In genomic region chr6:111662794-111663231, GRCh38 we compare ENCODE assay signal across 7 cellular contexts. TPM values are rescaled to one million over a fixed set of nuclear protein-coding genes. Genes with fewer than 3 reads are reported as not detected.
DNase-seq lines count a peak whose midpoint lies in the region; TF ChIP-seq lines count a peak whose summit lies in the region.

No MANE protein-coding gene starts in this region.

- H3K4me1 ChIP-seq in liver (ENCODE audit: control insufficient read depth in 4 of 4, insufficient read depth in 4 of 4, low read length in 3 of 4) (peaks cover 8 to 24% (median 18%) of the 10 kb centered on the region in 4 donors), subcutaneous abdominal adipose tissue (ENCODE audit: control insufficient read depth in 5 of 5, insufficient read depth in 5 of 5, low read length in 5 of 5) (peaks cover 7 to 51% (median 33%) of the 10 kb centered on the region in 5 donors)

- no peak overlapping the region for H3K9ac ChIP-seq in liver (ENCODE audit: low read depth in 1 of 2, low read length in 2 of 2)
- H3K9ac ChIP-seq in subcutaneous abdominal adipose tissue (ENCODE audit: low read length in 5 of 5) = peak overlapping the region in 1 of 5 donors; percentile 23

- TF ChIP-seq RAD21 in liver (IDR thresholded peaks at IDR 0.05) = no peak

- H3K27me3 ChIP-seq in liver (ENCODE audit: control insufficient read depth in 4 of 4, insufficient read depth in 4 of 4, low read length in 3 of 4) (no peaks in the 10 kb centered on the region), subcutaneous abdominal adipose tissue (ENCODE audit: control insufficient read depth in 5 of 5, insufficient read depth in 4 of 5, low read length in 5 of 5) (no peaks in the 10 kb centered on the region)

- no peak for TF ChIP-seq CTCF in liver (IDR thresholded peaks at IDR 0.05; ENCODE audit: low read depth, low read length, missing input control)

- H3K4me3 ChIP-seq in liver (ENCODE audit: low read depth in 1 of 3, low read length in 3 of 3) (no peak overlapping the region), subcutaneous abdominal adipose tissue (ENCODE audit: low read depth in 1 of 5, low read length in 5 of 5) (no peak overlapping the region)

- DNase-seq in MV-4-11 (lab: John Stamatoyannopoulos, UW) = peak; percentile 79
- DNase-seq in NCI-H1694 (lab: John Stamatoyannopoulos, UW) = no peak
- DNase-seq in foreskin melanocyte = no peak
- no peak for DNase-seq in NCI-H1930 (lab: John Stamatoyannopoulos, UW)

- 38 to 71% (median 49%) methylated on average over 6 of the region's 6 CpGs for WGBS in adipose tissue, 3 donors
- 64% methylated on average over 6 of the region's 6 CpGs for WGBS in liver

- H3K27ac ChIP-seq in adipose tissue (ENCODE audit: low read depth, low read length) (peak overlapping the region; percentile 11), liver (ENCODE audit: low read depth in 1 of 2, low read length in 2 of 2) (peak overlapping the region; percentile 63 to 71), subcutaneous abdominal adipose tissue (ENCODE audit: low read depth, low read length) (peak overlapping the region; percentile 66)

- H3K9me3 ChIP-seq in liver (ENCODE audit: control insufficient read depth in 4 of 4, low read length in 3 of 4) (no peaks in the 10 kb centered on the region), subcutaneous abdominal adipose tissue (ENCODE audit: control insufficient read depth in 5 of 5, low read length in 5 of 5) (no peaks in the 10 kb centered on the region)

- peaks cover 0 to 1% (median 0%) of the 10 kb centered on the region in 4 donors for H3K36me3 ChIP-seq in liver (ENCODE audit: control insufficient read depth in 4 of 4, insufficient read depth in 3 of 4, low read depth in 1 of 4, low read length in 3 of 4)
- peaks cover 0 to 20% (median 12%) of the 10 kb centered on the region in 5 donors for H3K36me3 ChIP-seq in subcutaneous abdominal adipose tissue (ENCODE audit: control insufficient read depth in 5 of 5, insufficient read depth in 5 of 5, low read length in 5 of 5)

TF ChIP-seq in liver, 16 proteins besides CTCF, POLR2A, EP300 and RAD21:
- TF ChIP-seq FOXA2 (IDR thresholded peaks at IDR 0.05) = no peak
- no peak for TF ChIP-seq ZBTB33 (IDR thresholded peaks at IDR 0.05)
- no peak for TF ChIP-seq HNF4A (conservative IDR thresholded peaks at IDR 0.05)
- TF ChIP-seq TAF1 (conservative IDR thresholded peaks at IDR 0.05) = no peak
- TF ChIP-seq SP1 (IDR thresholded peaks at IDR 0.05) = no peak
- no peak for TF ChIP-seq EGR1 (IDR thresholded peaks at IDR 0.05; ENCODE audit: low read depth in 2 of 2)
- TF ChIP-seq NR2F2 (IDR thresholded peaks at IDR 0.05) = no peak
- TF ChIP-seq HNF4G (IDR thresholded peaks at IDR 0.05) = no peak
- no peak for TF ChIP-seq JUND (IDR thresholded peaks at IDR 0.05)
- TF ChIP-seq ATF3 (IDR thresholded peaks at IDR 0.05) = no peak
- TF ChIP-seq REST (IDR thresholded peaks at IDR 0.05) = no peak
TF ChIP-seq in liver: peak in this region for 0.

RNA-seq across cellular contexts. Expression of gene TRAF3IP2, which starts 57.1 kb away (rescaled TPM):
- polyA plus RNA-seq in adipose tissue (10 to 100 TPM; 21.9 to 46.5 (median 26.3) TPM), liver (1 to 10 TPM; 6.1 to 6.2 TPM)
- 1 to 10 TPM; 3.7 to 7.9 TPM for total RNA-seq in liver

Comparison
In these comparisons a context has a peak if more than half of its experiments do, and no peak if none do; other contexts are left out.
1. H3K27ac ChIP-seq: peak in every context shown above with its lines; median percentile 67 in liver; 66 in subcutaneous abdominal adipose tissue; 11 in adipose tissue.